ENCODE assay signal across 8 cellular contexts in the genomic region with DNA sequence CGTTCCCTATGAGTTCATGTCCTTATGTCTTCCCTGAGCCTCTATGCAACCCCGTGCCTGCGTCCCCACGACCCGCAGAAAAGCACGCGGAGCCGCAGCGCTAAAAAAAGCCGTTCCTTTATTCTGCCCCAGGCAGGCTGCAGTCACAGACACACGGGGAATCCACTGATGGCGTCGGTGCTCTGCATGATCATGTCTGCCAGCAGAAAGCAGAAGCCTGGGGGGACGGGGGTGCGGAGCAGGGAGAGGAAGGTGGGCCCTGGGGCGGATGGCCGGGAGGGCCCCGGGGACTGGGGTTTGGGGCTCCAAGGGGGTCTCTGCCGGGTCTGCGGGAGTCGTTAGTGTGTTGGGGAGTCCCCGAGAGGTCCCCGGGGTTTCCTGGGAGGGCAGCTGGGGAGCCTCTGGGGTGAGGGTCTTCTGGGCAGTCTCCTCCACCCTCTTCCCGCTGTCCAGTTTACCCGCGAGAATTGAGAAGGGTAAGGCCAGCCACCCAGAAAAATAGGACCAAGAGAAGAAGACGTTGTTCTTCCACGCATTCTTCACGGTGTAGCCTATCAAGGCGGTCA. TPM values are rescaled to one million over a fixed set of nuclear protein-coding genes. Genes with fewer than 3 reads are reported as not detected.
DNase-seq lines count a peak whose midpoint lies in the region; ATAC-seq and TF ChIP-seq lines count a peak whose summit lies in the region.

No MANE protein-coding gene starts in this region.

- H3K4me1 Mint-ChIP-seq in endothelial cell (ENCODE audit: unreplicated experiment): peaks cover 18% of the 10 kb centered on the region
- peaks cover 26% of the 10 kb centered on the region for H3K4me1 Mint-ChIP-seq in nephron

- H3K27me3 Mint-ChIP-seq in endothelial cell (ENCODE audit: unreplicated experiment) (peaks cover 14% of the 10 kb centered on the region), nephron (ENCODE audit: low read depth) (no peaks in the 10 kb centered on the region)

- peak overlapping the region; percentile 96 for H3K4me3 Mint-ChIP-seq in endothelial cell (ENCODE audit: unreplicated experiment)
- H3K4me3 Mint-ChIP-seq in nephron: peak overlapping the region; percentile 98 to 100 (median 99)

- peak; percentile 3 for ATAC-seq in HG03066 (IDR thresholded peaks at IDR 0.05; ENCODE audit: low read depth, unreplicated experiment)
- ATAC-seq in HG03469 (IDR thresholded peaks at IDR 0.05; ENCODE audit: unreplicated experiment): no peak

- TF ChIP-seq CTCF in WI38 (IDR thresholded peaks at IDR 0.05; ENCODE audit: low read depth, low read length): no peak
- no peak for TF ChIP-seq CTCF in endothelial cell (IDR thresholded peaks at IDR 0.05; ENCODE audit: unreplicated experiment)
- TF ChIP-seq CTCF in nephron (IDR thresholded peaks at IDR 0.05; ENCODE audit: unreplicated experiment in 3 of 3): no peak

- H3K9me3 Mint-ChIP-seq in endothelial cell (ENCODE audit: unreplicated experiment) (no peaks in the 10 kb centered on the region), nephron (no peaks in the 10 kb centered on the region)

- peak overlapping the region; percentile 67 for H3K4me3 ChIP-seq in WI38 (ENCODE audit: low read depth, low read length)

- DNase-seq in GDM1 (lab: John Stamatoyannopoulos, UW) (peak; percentile 34), endothelial cell (ENCODE audit: low spot score) (no peak), NCI-H82 treated with DMSO at 0.1 percent for 48 hours (lab: John Stamatoyannopoulos, UW; ENCODE audit: unreplicated experiment) (no peak), NCI-H2081 (lab: John Stamatoyannopoulos, UW) (no peak)

- H3K27ac Mint-ChIP-seq in endothelial cell (ENCODE audit: unreplicated experiment): peak overlapping the region; percentile 89
- peak overlapping the region; percentile 98 to 100 (median 99) for H3K27ac Mint-ChIP-seq in nephron

- peaks cover 10% of the 10 kb centered on the region for H3K36me3 Mint-ChIP-seq in endothelial cell (ENCODE audit: low read depth, unreplicated experiment)
- H3K36me3 Mint-ChIP-seq in nephron (ENCODE audit: low read depth): no peaks in the 10 kb centered on the region

RNA-seq across cellular contexts. Expression of gene ETFB, which starts 0.9 kb away (rescaled TPM):
- 55.1 TPM for total RNA-seq in endothelial cell (ENCODE audit: unreplicated experiment)

RNA-seq across cellular contexts. Expression of gene CLDND2, which starts 1.7 kb away (rescaled TPM):
- not detected for total RNA-seq in endothelial cell (ENCODE audit: unreplicated experiment)

RNA-seq across cellular contexts. Expression of gene NKG7, which starts 5.4 kb away (rescaled TPM):
- total RNA-seq in endothelial cell (ENCODE audit: unreplicated experiment): not detected

RNA-seq across cellular contexts. Expression of gene LIM2, which starts 20.7 kb away (rescaled TPM):
- not detected for total RNA-seq in endothelial cell (ENCODE audit: unreplicated experiment)

RNA-seq across cellular contexts. Expression of gene C19orf84, which starts 23.3 kb away (rescaled TPM):
- total RNA-seq in endothelial cell (ENCODE audit: unreplicated experiment): 0.21 TPM
